In the genomic region with DNA sequence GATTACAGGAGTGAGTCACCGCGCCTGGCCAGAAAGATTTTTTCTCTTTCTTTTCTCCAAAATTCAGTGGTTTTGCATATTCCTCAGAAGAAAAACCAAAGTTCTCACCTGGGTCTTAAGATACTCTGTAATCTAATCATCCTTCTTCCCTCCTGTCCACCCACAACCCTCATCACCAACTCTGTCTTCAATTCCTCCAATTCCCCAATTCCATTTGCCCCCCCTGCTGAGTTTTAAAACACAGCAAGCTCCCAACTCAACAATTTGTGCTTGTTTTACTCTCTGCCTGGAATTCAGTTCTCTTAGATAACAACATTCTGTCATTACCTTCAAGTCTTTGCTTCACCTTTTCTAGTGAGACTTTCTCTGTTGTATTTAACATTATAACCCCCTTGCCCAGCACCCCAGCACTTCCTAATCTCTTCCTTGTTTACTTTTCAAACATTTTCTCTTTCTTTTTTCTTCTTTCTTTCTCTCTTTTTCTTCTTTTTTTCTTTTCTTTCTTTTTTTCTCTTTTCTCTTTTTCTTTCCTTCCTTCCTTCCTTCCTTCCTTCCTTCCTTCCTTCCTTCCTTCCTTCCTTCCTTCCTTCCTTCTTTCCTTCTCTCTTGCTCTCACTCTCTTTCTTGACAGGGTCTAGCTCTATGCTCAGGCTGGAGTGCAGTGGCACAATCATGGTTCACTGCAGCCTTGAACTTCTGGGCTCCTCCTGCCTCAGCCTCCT, we compare ENCODE assay signal across 19 cellular contexts. TPM values are rescaled to one million over a fixed set of nuclear protein-coding genes. Genes with fewer than 3 reads are reported as not detected.
DNase-seq lines count a peak whose midpoint lies in the region; ATAC-seq, FAIRE-seq and TF ChIP-seq lines count a peak whose summit lies in the region.
"Had no signal": no experiment of that assay in that cellular context is flagged by ENCODE, and none has a peak within 500 bp of the region (broad histone marks: within the 10 kb centered on the region; RNA-seq: fewer than 3 reads in every experiment).

No MANE protein-coding gene starts in this region.

- H4K20me1 ChIP-seq in K562 (replicated peaks; ENCODE audit: control insufficient read depth, insufficient read depth, low read length), result no peaks in the 10 kb centered on the region

- TF ChIP-seq CTCF in MCF 10A (IDR thresholded peaks at IDR 0.05; ENCODE audit: unreplicated experiment) (no peak), breast epithelium (IDR thresholded peaks at IDR 0.05) (no peak), K562 (IDR thresholded peaks at IDR 0.05 in 2 of 3, conservative IDR thresholded peaks at IDR 0.05 in 1 of 3; ENCODE audit: insufficient read depth in 2 of 3, low read depth in 1 of 3, low read length in 3 of 3) (no peak), adrenal gland (IDR thresholded peaks at IDR 0.05) (no peak)

- DNase-seq in MCF 10A (ENCODE audit: unreplicated experiment) (no peak), breast epithelium (ENCODE audit: low spot score in 2 of 2) (no peak), M059J (ENCODE audit: low read depth) (peak; percentile 13), K562 (ENCODE audit: extremely low read depth in 1 of 4, low spot score in 3 of 4) (no peak), trophoblast cell (no peak), adrenal gland (no peak)
- DNase-seq: 8988T; C1 segment of cervical spinal cord; Calu3; CD4-positive, alpha-beta T cell; DMS 273 treated with DMSO at 0.1 percent for 48 hours; DMS79; HCEC 1CT had no signal

- no TSS peak for BruUV-seq in MCF 10A (replicated peaks; lab: Mats Ljungman, UMichigan)
- no TSS peak for BruUV-seq in K562 (replicated peaks; lab: Mats Ljungman, UMichigan)

- H3K36me3 ChIP-seq in breast epithelium, result no peaks in the 10 kb centered on the region
- H3K36me3 ChIP-seq in K562 (ENCODE audit: control insufficient read depth, insufficient read depth, low read length), result no peaks in the 10 kb centered on the region
- peaks cover 0 to 1% of the 10 kb centered on the region in 2 experiments for H3K36me3 ChIP-seq in trophoblast cell (ENCODE audit: control insufficient read depth in 1 of 2, insufficient read depth in 2 of 2, low read length in 2 of 2)
- H3K36me3 ChIP-seq in adrenal gland (replicated peaks in 1 of 2), result no peaks in the 10 kb centered on the region

- H4K12ac ChIP-seq in trophoblast cell (ENCODE audit: low read depth, low read length), result no peak overlapping the region

- no peak overlapping the region for H3K9ac ChIP-seq in K562 (ENCODE audit: insufficient read depth in 1 of 2, low read depth in 2 of 2, low read length in 2 of 2)
- no peak overlapping the region for H3K9ac ChIP-seq in trophoblast cell (ENCODE audit: low read length)

- peak overlapping the region; percentile 37 for H4K91ac ChIP-seq in trophoblast cell (ENCODE audit: low read depth, low read length)

- H3K4me1 ChIP-seq in breast epithelium (no peaks in the 10 kb centered on the region), K562 (replicated peaks in 1 of 2; ENCODE audit: control insufficient read depth in 2 of 2, insufficient read depth in 2 of 2, low read length in 2 of 2) (peaks cover 0 to 3% of the 10 kb centered on the region in 2 experiments; a peak in 1 of 5 replicates), trophoblast cell (ENCODE audit: control insufficient read depth in 1 of 2, insufficient read depth in 2 of 2, low read length in 2 of 2) (peaks cover 5% of the 10 kb centered on the region in 2 experiments), adrenal gland (replicated peaks in 1 of 2) (no peaks in the 10 kb centered on the region)

- H3K4me3 Mint-ChIP-seq in MCF 10A (ENCODE audit: unreplicated experiment), result no peak overlapping the region
- H3K4me3 Mint-ChIP-seq: CD4-positive, alpha-beta T cell had no signal

- no peak overlapping the region for H3K18ac ChIP-seq in trophoblast cell (ENCODE audit: low read length)

- no peaks in the 10 kb centered on the region for H3K27me3 Mint-ChIP-seq in MCF 10A (ENCODE audit: insufficient read depth, unreplicated experiment)

- no peak overlapping the region for H2BK12ac ChIP-seq in trophoblast cell (ENCODE audit: low read length)

- H3K14ac ChIP-seq in trophoblast cell (ENCODE audit: low read length), result no peak overlapping the region

- no peak overlapping the region for H3K4ac ChIP-seq in trophoblast cell (ENCODE audit: low read depth, low read length)

- H3K9me3 Mint-ChIP-seq in MCF 10A (ENCODE audit: unreplicated experiment), result peaks cover 13% of the 10 kb centered on the region
- H3K9me3 Mint-ChIP-seq: CD4-positive, alpha-beta T cell had no signal

- H3K23ac ChIP-seq in trophoblast cell (ENCODE audit: low read length), result no peak overlapping the region

- H2AK5ac ChIP-seq in trophoblast cell (ENCODE audit: low read length), result no peak overlapping the region

- H3K9me3 ChIP-seq in breast epithelium, result peaks cover 0 to 5% of the 10 kb centered on the region in 2 donors
- no peaks in the 10 kb centered on the region for H3K9me3 ChIP-seq in K562 (replicated peaks; ENCODE audit: control insufficient read depth, insufficient read depth, low read depth, low read length)
- no peaks in the 10 kb centered on the region for H3K9me3 ChIP-seq in trophoblast cell (ENCODE audit: insufficient read depth, low read depth, low read length)
- H3K9me3 ChIP-seq in adrenal gland (replicated peaks in 1 of 3), result no peaks in the 10 kb centered on the region

- H3K27me3 ChIP-seq in breast epithelium (no peaks in the 10 kb centered on the region), K562 (ENCODE audit: control insufficient read depth in 2 of 2, insufficient read depth in 2 of 2, low read length in 2 of 2) (peaks cover 4% of the 10 kb centered on the region in 2 experiments; a peak in 3 of 5 replicates), trophoblast cell (ENCODE audit: insufficient read depth, low read length) (no peaks in the 10 kb centered on the region), adrenal gland (peaks cover 9% of the 10 kb centered on the region)

- in situ Hi-C loops in K562 (cut with MboI), result loop anchor here (5.0 kb wide), 1 partner anchor 338 kb away; no protein-coding TSS in a partner anchor

- peaks cover 6% of the 10 kb centered on the region for H3K79me1 ChIP-seq in trophoblast cell (ENCODE audit: low read length)

- peaks cover 45% of the 10 kb centered on the region for H3K4me1 Mint-ChIP-seq in MCF 10A (ENCODE audit: insufficient read depth, unreplicated experiment)

- H3K4me3 ChIP-seq in breast epithelium (no peak overlapping the region), K562 (no peak overlapping the region), trophoblast cell (ENCODE audit: low read depth, low read length) (no peak overlapping the region), adrenal gland (no peak overlapping the region)
- H3K4me3 ChIP-seq: GM12878 had no signal

- intact Hi-C loops in MCF 10A (cut with micrococcal nuclease) (loop anchor here (10.0 kb wide), 1 partner anchor 551 kb away; no protein-coding TSS in a partner anchor), breast epithelium (cut with DNase I; ENCODE audit: low total_unique reads) (no loop called here), K562 (cut with micrococcal nuclease) (no loop called here), adrenal gland (cut with DNase I) (no loop called here)

- WGBS in K562 (ENCODE audit: insufficient coverage, low coverage, missing lambda C conversion rate), result 0% methylated on average over 1 of the region's 2 CpGs
- WGBS in trophoblast cell (ENCODE audit: extremely low coverage, insufficient coverage, insufficient read length), result no CpG with 5 or more reads among the region's 2 CpGs
- 84 to 100% (median 96%) methylated on average over 2 of the region's 2 CpGs for WGBS in adrenal gland, 4 donors

- no peak overlapping the region for H2AFZ ChIP-seq in K562 (ENCODE audit: low read depth, low read length)
- no peak overlapping the region for H2AFZ ChIP-seq in trophoblast cell (ENCODE audit: insufficient read depth, low read length, poor library complexity)

- H3K27ac Mint-ChIP-seq in MCF 10A (ENCODE audit: low read depth, unreplicated experiment), result peak overlapping the region; percentile 3
- H3K27ac Mint-ChIP-seq: CD4-positive, alpha-beta T cell had no signal

- FAIRE-seq in K562 (lab: Jason Lieb, UNC), result no peak
- FAIRE-seq: GM12878, H1, HTR-8/SVneo had no signal

- H3K4me2 ChIP-seq in K562 (ENCODE audit: insufficient read depth, low read length) (no peak overlapping the region), trophoblast cell (ENCODE audit: low read length) (no peak overlapping the region)

- no peak overlapping the region for H2BK5ac ChIP-seq in trophoblast cell (ENCODE audit: low read depth, low read length, poor library complexity)

- no peak overlapping the region for H4K8ac ChIP-seq in trophoblast cell (ENCODE audit: low read depth, low read length)

- POLR2A ChIA-PET in MCF 10A (lab: Yijun Ruan, JAX), result no interaction called here
- POLR2A ChIA-PET in K562 (lab: Yijun Ruan, JAX), result interaction anchor here (1.1 to 1.4 kb wide), 2 partner anchors 8 to 11 kb away, joined by 3 read pairs; no protein-coding TSS in a partner anchor

- H3K36me3 Mint-ChIP-seq in MCF 10A (ENCODE audit: insufficient read depth, unreplicated experiment), result no peaks in the 10 kb centered on the region

- no peaks in the 10 kb centered on the region for H3K9me1 ChIP-seq in K562 (ENCODE audit: control insufficient read depth, insufficient read depth, low read length)

- CTCF ChIA-PET in MCF 10A (lab: Yijun Ruan, JAX) (interaction anchor here (0.7 to 8.7 kb wide), 6 partner anchors 13 to 296 kb away, joined by 3 to 59 read pairs (median 8); no protein-coding TSS in a partner anchor), K562 (lab: Yijun Ruan, JAX; ENCODE audit: low intra/inter-chr PET ratio) (no interaction called here)

- ATAC-seq in K562, result no peak
- ATAC-seq in GM18498 (IDR thresholded peaks at IDR 0.05; ENCODE audit: unreplicated experiment), result no peak
- ATAC-seq in GM21360 (IDR thresholded peaks at IDR 0.05; ENCODE audit: unreplicated experiment), result no peak
- ATAC-seq: GM12878 had no signal

- no peak for TF ChIP-seq EP300 in K562 (IDR thresholded peaks at IDR 0.05; ENCODE audit: low read length)

- TF ChIP-seq POLR2A in breast epithelium (IDR thresholded peaks at IDR 0.05) (no peak), K562 (conservative IDR thresholded peaks at IDR 0.05) (no peak), adrenal gland (IDR thresholded peaks at IDR 0.05) (no peak)

- H3K79me2 ChIP-seq in K562 (ENCODE audit: control insufficient read depth, insufficient read depth, low read length) (no peaks in the 10 kb centered on the region), trophoblast cell (ENCODE audit: control insufficient read depth, insufficient read depth, low read length, poor library complexity) (no peaks in the 10 kb centered on the region)

- H3K27ac ChIP-seq in breast epithelium (no peak overlapping the region), K562 (ENCODE audit: extremely low read depth, low read depth, low read length) (no peak overlapping the region), trophoblast cell (ENCODE audit: low read depth, low read length) (no peak overlapping the region), adrenal gland (no peak overlapping the region)

- H2BK120ac ChIP-seq in trophoblast cell (ENCODE audit: insufficient read depth, low read length, poor library complexity), result no peak overlapping the region

- TF ChIP-seq RAD21 in K562 (CRISPR knock-in tag; conservative IDR thresholded peaks at IDR 0.05 in 1 of 2, IDR thresholded peaks at IDR 0.05 in 1 of 2), result no peak

RNA-seq across cellular contexts. Expression of gene TEX48, which starts 7.8 kb away (rescaled TPM):
- total RNA-seq in MCF 10A (2022) (not detected in 2 replicates), breast epithelium (not detected), K562 (2014; rRNA removed) (not detected in 2 replicates), K562 (2014; rRNA removed; fragmentation: Illumina TruSeq; extraction: Trizol) (not detected in 2 replicates), K562 (2015; rRNA removed; fragmentation: Illumina TruSeq; extraction: Trizol) (not detected in 2 replicates), K562 (2021) (not detected in 2 replicates), adrenal gland (not detected)
- total RNA-seq in M059J (2014; rRNA removed; shearing (Covaris generic)), result not detected in 2 replicates
- total RNA-seq in K562 (2011; cell fraction: chromatin; rRNA removed; ENCODE audit: low replicate concordance), result not detected in 2 replicates
- not detected in 2 replicates for total RNA-seq in K562 (2011; cell fraction: nucleolus; rRNA removed)
- not detected in 2 replicates for total RNA-seq in K562 (2011; cell fraction: nucleoplasm; rRNA removed)
- polyA plus RNA-seq in K562 (2011; rRNA removed) (not detected in 2 replicates), K562 (2014; fragmentation: Illumina TruSeq; extraction: Trizol) (not detected in 2 replicates), K562 (2014; fragmentation: Nextera tagmentation; extraction: Ambion mirVana) (not detected), K562 (2014; rRNA removed) (not detected in 2 replicates), adrenal gland (not detected)
- polyA plus RNA-seq in K562 (2011; cell fraction: cytosol; rRNA removed), result not detected in 2 replicates
- not detected in 2 replicates for polyA plus RNA-seq in K562 (2011; cell fraction: nucleus; rRNA removed)
- polyA plus RNA-seq in K562 (2012), result not detected in 2 replicates
- not detected in 2 replicates for polyA minus RNA-seq in K562 (2011; rRNA and poly(A)+ RNA removed)
- not detected in 2 replicates for polyA minus RNA-seq in K562 (2011; cell fraction: cytosol; rRNA and poly(A)+ RNA removed)
- not detected in 2 replicates for polyA minus RNA-seq in K562 (2011; cell fraction: nucleus; rRNA and poly(A)+ RNA removed)
- not detected in 2 replicates for polyA plus RNA-seq in trophoblast cell (2013)
- total RNA-seq: Calu3; CD4-positive, alpha-beta T cell; G401; GM12878; H1 had no signal
- polyA plus RNA-seq: GM12878, H1 had no signal

RNA-seq across cellular contexts. Expression of gene TEX53, which starts 16.6 kb away (rescaled TPM):
- total RNA-seq in MCF 10A (2022), result not detected in 2 replicates
- total RNA-seq in breast epithelium, result not detected
- total RNA-seq in M059J (2014; rRNA removed; shearing (Covaris generic)), result not detected in 2 replicates
- not detected in 2 replicates for total RNA-seq in K562 (2011; cell fraction: chromatin; rRNA removed; ENCODE audit: low replicate concordance)
- total RNA-seq in K562 (2011; cell fraction: nucleolus; rRNA removed), result not detected in 2 replicates
- not detected in 2 replicates for total RNA-seq in K562 (2011; cell fraction: nucleoplasm; rRNA removed)
- not detected in 2 replicates for total RNA-seq in K562 (2014; rRNA removed)
- total RNA-seq in K562 (2014; rRNA removed; fragmentation: Illumina TruSeq; extraction: Trizol), result not detected in 2 replicates
- total RNA-seq in K562 (2015; rRNA removed; fragmentation: Illumina TruSeq; extraction: Trizol), result not detected in 2 replicates
- total RNA-seq in K562 (2021), result not detected in 2 replicates
- not detected in 2 replicates for polyA plus RNA-seq in K562 (2011; rRNA removed)
- not detected in 2 replicates for polyA plus RNA-seq in K562 (2011; cell fraction: cytosol; rRNA removed)
- not detected in 2 replicates for polyA plus RNA-seq in K562 (2011; cell fraction: nucleus; rRNA removed)
- not detected in 2 replicates for polyA plus RNA-seq in K562 (2012)
- polyA plus RNA-seq in K562 (2014; fragmentation: Illumina TruSeq; extraction: Trizol), result not detected in 2 replicates
- not detected for polyA plus RNA-seq in K562 (2014; fragmentation: Nextera tagmentation; extraction: Ambion mirVana)
- polyA plus RNA-seq in K562 (2014; rRNA removed), result not detected in 2 replicates
- polyA minus RNA-seq in K562 (2011; rRNA and poly(A)+ RNA removed), result not detected in 2 replicates
- not detected in 2 replicates for polyA minus RNA-seq in K562 (2011; cell fraction: cytosol; rRNA and poly(A)+ RNA removed)
- polyA minus RNA-seq in K562 (2011; cell fraction: nucleus; rRNA and poly(A)+ RNA removed), result not detected in 2 replicates
- not detected in 2 replicates for polyA plus RNA-seq in trophoblast cell (2013)
- total RNA-seq in adrenal gland, result not detected
- polyA plus RNA-seq in adrenal gland, result not detected
- total RNA-seq: Calu3; CD4-positive, alpha-beta T cell; G401; GM12878; H1 had no signal
- polyA plus RNA-seq: GM12878, H1 had no signal
